ENCODE assay signal across 29 cellular contexts in genomic region chr2:41894563-41895333, GRCh38.
DNase-seq lines count a peak whose midpoint lies in the region; ATAC-seq and TF ChIP-seq lines count a peak whose summit lies in the region.
"Had no signal": no experiment of that assay in that cellular context is flagged by ENCODE, and none has a peak within 500 bp of the region (broad histone marks: within the 10 kb centered on the region; RNA-seq: fewer than 3 reads in every experiment).

No MANE protein-coding gene starts in this region.

- no peak for TF ChIP-seq POLR2A in body of pancreas (IDR thresholded peaks at IDR 0.05)

- 72 to 84% methylated on average over 5 of the region's 5 CpGs for WGBS in body of pancreas, 2 donors

- H3K27ac ChIP-seq in body of pancreas (no peak overlapping the region), upper lobe of right lung (no peak overlapping the region)
- H3K27ac ChIP-seq: brain microvascular endothelial cell, dorsolateral prefrontal cortex, GM23248, left lung, Peyer's patch, prostate gland, upper lobe of left lung had no signal

- H3K27me3 ChIP-seq in body of pancreas, result no peaks in the 10 kb centered on the region
- no peaks in the 10 kb centered on the region for H3K27me3 ChIP-seq in upper lobe of right lung
- H3K27me3 ChIP-seq: brain microvascular endothelial cell, dorsolateral prefrontal cortex, left lung, Peyer's patch, upper lobe of left lung had no signal

- H3K9me3 ChIP-seq in body of pancreas (no peaks in the 10 kb centered on the region), upper lobe of right lung (no peaks in the 10 kb centered on the region)
- H3K9me3 ChIP-seq: left lung, Peyer's patch, prostate gland, upper lobe of left lung had no signal

- peak; percentile 63 for ATAC-seq in body of pancreas
- peak; percentile 53 for ATAC-seq in upper lobe of right lung
- no peak for ATAC-seq in HG02678 (IDR thresholded peaks at IDR 0.05; ENCODE audit: unreplicated experiment)
- ATAC-seq: left lung; stimulated activated memory B cell treated with anti-CD40 and anti-IgM and Interleukin-4, amounts not matched to agents 10 μg/mL and 1 μg/mL and 100 μg/mL, for 72 hours had no signal

- intact Hi-C loops in body of pancreas (cut with DNase I), result no loop called here
- intact Hi-C loops in upper lobe of right lung (cut with DNase I), result no loop called here

- no peaks in the 10 kb centered on the region for H3K36me3 ChIP-seq in body of pancreas (replicated peaks in 1 of 2; ENCODE audit: insufficient read depth in 1 of 2, low read depth in 2 of 2)
- H3K36me3 ChIP-seq in upper lobe of right lung, result no peaks in the 10 kb centered on the region
- H3K36me3 ChIP-seq: brain microvascular endothelial cell, left lung, Peyer's patch, prostate gland, upper lobe of left lung had no signal

- TF ChIP-seq CTCF in body of pancreas (IDR thresholded peaks at IDR 0.05) (no peak), upper lobe of right lung (IDR thresholded peaks at IDR 0.05) (no peak)

- H3K4me3 ChIP-seq in body of pancreas, result no peak overlapping the region
- no peak overlapping the region for H3K4me3 ChIP-seq in upper lobe of right lung
- H3K4me3 ChIP-seq: dorsolateral prefrontal cortex, GM23248, left lung, Peyer's patch, prostate gland, upper lobe of left lung had no signal

- H3K4me1 ChIP-seq in body of pancreas, result no peaks in the 10 kb centered on the region
- no peaks in the 10 kb centered on the region for H3K4me1 ChIP-seq in upper lobe of right lung
- H3K4me1 ChIP-seq: left lung, prostate gland, upper lobe of left lung had no signal

- DNase-seq in HuH-7 (ENCODE audit: low spot score) (peak; percentile 42), body of pancreas (no peak), left kidney (ENCODE audit: low read depth, low spot score) (peak; percentile 35), upper lobe of right lung (no peak), DMS153 treated with DMSO at 0.1 percent for 48 hours (lab: John Stamatoyannopoulos, UW; ENCODE audit: unreplicated experiment) (no peak)
- no peak for DNase-seq in activated CD8-positive, alpha-beta memory T cell treated with anti-CD3 and anti-CD28 coated beads for 24 hours
- DNase-seq: activated CD4-positive, alpha-beta memory T cell treated with anti-CD3 and anti-CD28 coated beads, Interleukin-2, amount 10 ng/mL, durations not matched to agents 7 days and 5 days; amniotic stem cell; brain microvascular endothelial cell; C1 segment of cervical spinal cord; dorsolateral prefrontal cortex; GM23248; hypothalamus; immature natural killer cell; Kasumi-1; left lung; mesendoderm; naive B cell; NCI-H1048; NCI-H446; NCI-H82; SHP77; stimulated activated CD4-positive, alpha-beta T cell treated with anti-CD3 and anti-CD28 coated beads, Interleukin-15, amount 100 ng/mL, for 24 hours; substantia nigra; upper lobe of left lung had no signal

Comparison
In these comparisons a context has a peak if more than half of its experiments do, and no peak if none do; other contexts are left out.
1. DNase-seq: peak in HuH-7 (single experiment) and left kidney (single experiment); none in body of pancreas (0 of 4), upper lobe of right lung (single experiment), activated CD8-positive, alpha-beta memory T cell treated with anti-CD3 and anti-CD28 coated beads for 24 hours (single experiment) and DMS153 treated with DMSO at 0.1 percent for 48 hours (single experiment).